In genomic region chr4:153064571-153064970, GRCh38 we compare ENCODE assay signal across 24 cellular contexts.
DNase-seq lines count a peak whose midpoint lies in the region; ATAC-seq and TF ChIP-seq lines count a peak whose summit lies in the region.
"Had no signal": no experiment of that assay in that cellular context is flagged by ENCODE, and none has a peak within 500 bp of the region (broad histone marks: within the 10 kb centered on the region; RNA-seq: fewer than 3 reads in every experiment).

No MANE protein-coding gene starts in this region.

- 64% methylated on average over 13 of the region's 13 CpGs for WGBS in hepatocyte (ENCODE audit: low lambda C conversion rate, missing lambda C conversion rate)
- WGBS in prostate gland = 26% methylated on average over 13 of the region's 13 CpGs
- WGBS in aorta, 2 donors = 71 to 73% methylated on average over 12 to 13 of the region's 13 CpGs

- H3K9me3 Mint-ChIP-seq in GM23338 = no peaks in the 10 kb centered on the region
- no peaks in the 10 kb centered on the region for H3K9me3 Mint-ChIP-seq in stimulated activated memory B cell treated with anti-CD40 and anti-IgM and Interleukin-4, amounts not matched to agents 10 μg/mL and 1 μg/mL and 100 μg/mL, for 72 hours
- H3K9me3 Mint-ChIP-seq: activated CD4-positive, alpha-beta T cell treated with anti-CD3 and anti-CD28 coated beads, Interleukin-2, amount 10 ng/mL, durations not matched to agents 7 days and 5 days; CD14-positive monocyte; HFFc6; stimulated activated naive B cell treated with anti-CD40 and anti-IgM and Interleukin-4, amounts not matched to agents 10 μg/mL and 1 μg/mL and 100 μg/mL, for 72 hours had no signal

- no peaks in the 10 kb centered on the region for H3F3A ChIP-seq in GM23338 (replicated peaks; ENCODE audit: low read depth)

- H4K20me1 ChIP-seq in GM23338 (replicated peaks; ENCODE audit: insufficient read depth) (no peaks in the 10 kb centered on the region), hepatocyte (ENCODE audit: insufficient read depth, poor library complexity, severe bottlenecking) (no peaks in the 10 kb centered on the region)

- peaks cover 5% of the 10 kb centered on the region for H3K27me3 Mint-ChIP-seq in GM23338 (ENCODE audit: insufficient read depth, low read depth, poor library complexity)
- no peaks in the 10 kb centered on the region for H3K27me3 Mint-ChIP-seq in stimulated activated memory B cell treated with anti-CD40 and anti-IgM and Interleukin-4, amounts not matched to agents 10 μg/mL and 1 μg/mL and 100 μg/mL, for 72 hours
- H3K27me3 Mint-ChIP-seq: activated CD4-positive, alpha-beta T cell treated with anti-CD3 and anti-CD28 coated beads, Interleukin-2, amount 10 ng/mL, durations not matched to agents 7 days and 5 days had no signal

- H3K4me1 ChIP-seq in GM23338 (ENCODE audit: insufficient read depth) (peaks cover 20% of the 10 kb centered on the region), hepatocyte (ENCODE audit: insufficient read depth) (peaks cover 26% of the 10 kb centered on the region), prostate gland (replicated peaks) (peaks cover 5% of the 10 kb centered on the region), aorta (ENCODE audit: control insufficient read depth in 1 of 2, insufficient read depth in 2 of 2, low read length in 2 of 2) (no peaks in the 10 kb centered on the region)
- H3K4me1 ChIP-seq: vagina had no signal

- peaks cover 21% of the 10 kb centered on the region for H3K4me1 Mint-ChIP-seq in GM23338
- peaks cover 7% of the 10 kb centered on the region for H3K4me1 Mint-ChIP-seq in stimulated activated memory B cell treated with anti-CD40 and anti-IgM and Interleukin-4, amounts not matched to agents 10 μg/mL and 1 μg/mL and 100 μg/mL, for 72 hours
- H3K4me1 Mint-ChIP-seq: activated CD4-positive, alpha-beta T cell treated with anti-CD3 and anti-CD28 coated beads, Interleukin-2, amount 10 ng/mL, durations not matched to agents 7 days and 5 days; CD14-positive monocyte; stimulated activated naive B cell treated with anti-CD40 and anti-IgM and Interleukin-4, amounts not matched to agents 10 μg/mL and 1 μg/mL and 100 μg/mL, for 72 hours had no signal

- intact Hi-C loops in prostate gland (cut with DNase I) = no loop called here
- intact Hi-C loops in aorta (cut with DNase I) = no loop called here

- DNase-seq in GM23338 (ENCODE audit: low spot score) (peak; percentile 58), WERI-Rb-1 (peak; percentile 77), hepatocyte (ENCODE audit: low spot score) (peak; percentile 62), prostate gland (ENCODE audit: low spot score) (peak; percentile 66), aorta (no peak), anterior cingulate cortex (lab: John Stamatoyannopoulos, UW) (no peak)
- DNase-seq: activated CD4-positive, alpha-beta T cell treated with anti-CD3 and anti-CD28 coated beads, Interleukin-2, amount 10 ng/mL, durations not matched to agents 7 days and 5 days; activated naive CD4-positive, alpha-beta T cell treated with anti-CD3 and anti-CD28 coated beads, Interleukin-2, amount 50 U/mL, for 16 hours; amygdala; Calu3; dermis blood vessel endothelial cell; HFFc6; MV-4-11; naive thymus-derived CD4-positive, alpha-beta T cell; NCI-H146; NCI-H2171; NCI-H524; stimulated activated CD4-positive, alpha-beta T cell treated with anti-CD3 and anti-CD28 coated beads, Interleukin-4, amount 100 ng/mL, for 1 hour; stimulated activated naive B cell treated with anti-CD40 and anti-IgM and Interleukin-4, amounts not matched to agents 10 μg/mL and 1 μg/mL and 100 μg/mL, for 72 hours; T-helper 2 cell had no signal

- no peaks in the 10 kb centered on the region for H3K9me2 ChIP-seq in GM23338 (ENCODE audit: insufficient read depth)
- no peaks in the 10 kb centered on the region for H3K9me2 ChIP-seq in hepatocyte (replicated peaks; ENCODE audit: insufficient read depth)

- peak overlapping the region; percentile 98 for H2AFZ ChIP-seq in GM23338
- no peak overlapping the region for H2AFZ ChIP-seq in hepatocyte

- no peaks in the 10 kb centered on the region for H3K9me3 ChIP-seq in WERI-Rb-1 (ENCODE audit: severe bottlenecking)
- no peaks in the 10 kb centered on the region for H3K9me3 ChIP-seq in hepatocyte (ENCODE audit: low read depth)
- H3K9me3 ChIP-seq in prostate gland = no peaks in the 10 kb centered on the region
- H3K9me3 ChIP-seq in aorta (ENCODE audit: control insufficient read depth, low read length) = no peaks in the 10 kb centered on the region
- H3K9me3 ChIP-seq: vagina had no signal

- no peak overlapping the region for H3K27ac Mint-ChIP-seq in GM23338
- H3K27ac Mint-ChIP-seq in stimulated activated memory B cell treated with anti-CD40 and anti-IgM and Interleukin-4, amounts not matched to agents 10 μg/mL and 1 μg/mL and 100 μg/mL, for 72 hours = no peak overlapping the region
- H3K27ac Mint-ChIP-seq: activated CD4-positive, alpha-beta T cell treated with anti-CD3 and anti-CD28 coated beads, Interleukin-2, amount 10 ng/mL, durations not matched to agents 7 days and 5 days; HFFc6; naive thymus-derived CD4-positive, alpha-beta T cell had no signal

- ATAC-seq in GM23338 (peak; percentile 84), aorta (ENCODE audit: low FRiP score) (no peak), GM19463 (IDR thresholded peaks at IDR 0.05; ENCODE audit: unreplicated experiment) (no peak)
- ATAC-seq in stimulated activated memory B cell treated with anti-CD40 and anti-IgM and Interleukin-4, amounts not matched to agents 10 μg/mL and 1 μg/mL and 100 μg/mL, for 72 hours = no peak
- ATAC-seq: naive thymus-derived CD4-positive, alpha-beta T cell; stimulated activated naive B cell treated with anti-CD40 and anti-IgM and Interleukin-4, amounts not matched to agents 10 μg/mL and 1 μg/mL and 100 μg/mL, for 72 hours had no signal

- no peak for TF ChIP-seq CTCF in GM23338 (conservative IDR thresholded peaks at IDR 0.05; ENCODE audit: low read depth in 2 of 2)
- no peak for TF ChIP-seq CTCF in WERI-Rb-1 (IDR thresholded peaks at IDR 0.05; ENCODE audit: low read depth, low read length)
- no peak for TF ChIP-seq CTCF in hepatocyte (IDR thresholded peaks at IDR 0.05; ENCODE audit: poor library complexity)
- TF ChIP-seq CTCF in prostate gland (IDR thresholded peaks at IDR 0.05) = no peak

- no peaks in the 10 kb centered on the region for H3K79me2 ChIP-seq in GM23338 (replicated peaks; ENCODE audit: insufficient read depth)
- H3K79me2 ChIP-seq in hepatocyte = no peaks in the 10 kb centered on the region

- H3K36me3 Mint-ChIP-seq in GM23338 (ENCODE audit: low read depth) = no peaks in the 10 kb centered on the region
- no peaks in the 10 kb centered on the region for H3K36me3 Mint-ChIP-seq in stimulated activated memory B cell treated with anti-CD40 and anti-IgM and Interleukin-4, amounts not matched to agents 10 μg/mL and 1 μg/mL and 100 μg/mL, for 72 hours
- H3K36me3 Mint-ChIP-seq: CD14-positive monocyte; stimulated activated naive B cell treated with anti-CD40 and anti-IgM and Interleukin-4, amounts not matched to agents 10 μg/mL and 1 μg/mL and 100 μg/mL, for 72 hours had no signal

- H3K27me3 ChIP-seq in GM23338 (ENCODE audit: insufficient read depth) (no peaks in the 10 kb centered on the region), WERI-Rb-1 (ENCODE audit: insufficient read depth, low read depth, severe bottlenecking) (no peaks in the 10 kb centered on the region), hepatocyte (no peaks in the 10 kb centered on the region), prostate gland (replicated peaks; ENCODE audit: insufficient read depth) (no peaks in the 10 kb centered on the region), aorta (ENCODE audit: control insufficient read depth in 1 of 2, insufficient read depth in 2 of 2, low read length in 1 of 2) (no peaks in the 10 kb centered on the region)
- H3K27me3 ChIP-seq: vagina had no signal

- no peak for TF ChIP-seq POLR2A in prostate gland (IDR thresholded peaks at IDR 0.05)

- H3K36me3 ChIP-seq in GM23338 (ENCODE audit: insufficient read depth) (no peaks in the 10 kb centered on the region), WERI-Rb-1 (no peaks in the 10 kb centered on the region), hepatocyte (replicated peaks; ENCODE audit: insufficient read depth, low read depth) (no peaks in the 10 kb centered on the region), prostate gland (no peaks in the 10 kb centered on the region), aorta (ENCODE audit: control insufficient read depth in 1 of 2, insufficient read depth in 2 of 2, low read length in 1 of 2) (no peaks in the 10 kb centered on the region)
- H3K36me3 ChIP-seq: vagina had no signal

- H3K4me2 ChIP-seq in GM23338 = no peak overlapping the region
- peak overlapping the region; percentile 52 for H3K4me2 ChIP-seq in hepatocyte

- H3K4me3 Mint-ChIP-seq in GM23338 = no peak overlapping the region
- H3K4me3 Mint-ChIP-seq in stimulated activated memory B cell treated with anti-CD40 and anti-IgM and Interleukin-4, amounts not matched to agents 10 μg/mL and 1 μg/mL and 100 μg/mL, for 72 hours = no peak overlapping the region
- H3K4me3 Mint-ChIP-seq: activated CD4-positive, alpha-beta T cell treated with anti-CD3 and anti-CD28 coated beads, Interleukin-2, amount 10 ng/mL, durations not matched to agents 7 days and 5 days; CD14-positive monocyte; HFFc6; naive thymus-derived CD4-positive, alpha-beta T cell; stimulated activated naive B cell treated with anti-CD40 and anti-IgM and Interleukin-4, amounts not matched to agents 10 μg/mL and 1 μg/mL and 100 μg/mL, for 72 hours had no signal

- no peak overlapping the region for H3K27ac ChIP-seq in GM23338 (ENCODE audit: low read depth)
- H3K27ac ChIP-seq in WERI-Rb-1 = peak overlapping the region; percentile 60
- peak overlapping the region; percentile 79 for H3K27ac ChIP-seq in hepatocyte
- H3K27ac ChIP-seq in prostate gland = peak overlapping the region; percentile 63 to 73
- no peak overlapping the region for H3K27ac ChIP-seq in aorta (ENCODE audit: low read depth in 1 of 2, low read length in 2 of 2)
- H3K27ac ChIP-seq: vagina had no signal

- H3K4me3 ChIP-seq in GM23338 = no peak overlapping the region
- peak overlapping the region; percentile 23 for H3K4me3 ChIP-seq in WERI-Rb-1 (ENCODE audit: low read depth, low read length)
- no peak overlapping the region for H3K4me3 ChIP-seq in hepatocyte
- no peak overlapping the region for H3K4me3 ChIP-seq in prostate gland
- no peak overlapping the region for H3K4me3 ChIP-seq in aorta (ENCODE audit: low read length in 2 of 2)
- H3K4me3 ChIP-seq: vagina had no signal

Comparison
In these comparisons a context has a peak if more than half of its experiments do, and no peak if none do; other contexts are left out.
1. DNase-seq: peak in GM23338 (single experiment), WERI-Rb-1 (single experiment), hepatocyte (single experiment) and prostate gland (single experiment); none in aorta (0 of 2) and anterior cingulate cortex (0 of 58).
2. H3K27ac ChIP-seq: peak in WERI-Rb-1 (single experiment), hepatocyte (single experiment) and prostate gland (2 of 2); none in GM23338 (single experiment) and aorta (0 of 2).